ENCODE assay signal across 1 cellular context in the genomic region with DNA sequence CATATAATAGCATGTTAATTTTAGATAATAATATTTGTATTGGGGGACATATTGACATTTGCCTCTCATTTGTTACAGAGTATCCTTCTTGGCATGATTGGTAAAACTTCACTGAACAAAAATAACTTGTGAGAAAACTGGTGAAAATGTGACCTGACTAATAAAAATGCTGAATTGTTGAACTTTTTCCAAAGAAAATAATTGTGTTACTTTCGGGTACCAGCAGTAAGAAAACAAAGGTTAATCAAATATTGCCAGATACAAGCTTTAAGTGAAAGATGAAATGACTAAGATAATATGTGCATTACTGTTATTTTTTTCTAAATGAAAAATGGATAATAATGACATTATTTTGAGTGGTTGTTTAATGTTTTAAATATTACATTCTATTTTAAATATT.
TF ChIP-seq lines count a peak whose summit lies in the region.

No MANE protein-coding gene starts in this region.

TF ChIP-seq in SK-N-SH, 30 proteins besides CTCF, POLR2A, EP300 and RAD21 (continued from another document):
- TF ChIP-seq, protein P1, sequence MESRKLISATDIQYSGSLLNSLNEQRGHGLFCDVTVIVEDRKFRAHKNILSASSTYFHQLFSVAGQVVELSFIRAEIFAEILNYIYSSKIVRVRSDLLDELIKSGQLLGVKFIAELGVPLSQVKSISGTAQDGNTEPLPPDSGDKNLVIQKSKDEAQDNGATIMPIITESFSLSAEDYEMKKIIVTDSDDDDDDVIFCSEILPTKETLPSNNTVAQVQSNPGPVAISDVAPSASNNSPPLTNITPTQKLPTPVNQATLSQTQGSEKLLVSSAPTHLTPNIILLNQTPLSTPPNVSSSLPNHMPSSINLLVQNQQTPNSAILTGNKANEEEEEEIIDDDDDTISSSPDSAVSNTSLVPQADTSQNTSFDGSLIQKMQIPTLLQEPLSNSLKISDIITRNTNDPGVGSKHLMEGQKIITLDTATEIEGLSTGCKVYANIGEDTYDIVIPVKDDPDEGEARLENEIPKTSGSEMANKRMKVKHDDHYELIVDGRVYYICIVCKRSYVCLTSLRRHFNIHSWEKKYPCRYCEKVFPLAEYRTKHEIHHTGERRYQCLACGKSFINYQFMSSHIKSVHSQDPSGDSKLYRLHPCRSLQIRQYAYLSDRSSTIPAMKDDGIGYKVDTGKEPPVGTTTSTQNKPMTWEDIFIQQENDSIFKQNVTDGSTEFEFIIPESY (IDR thresholded peaks at IDR 0.05; ENCODE audit: borderline replicate concordance, low read depth): no peak
- TF ChIP-seq RCOR1 (IDR thresholded peaks at IDR 0.05; ENCODE audit: low read length): no peak
- no peak for TF ChIP-seq GATA2 (CRISPR knock-in tag; IDR thresholded peaks at IDR 0.05)
- TF ChIP-seq NRF1 (IDR thresholded peaks at IDR 0.05; ENCODE audit: low read depth, low read length): no peak
- TF ChIP-seq, protein P2, sequence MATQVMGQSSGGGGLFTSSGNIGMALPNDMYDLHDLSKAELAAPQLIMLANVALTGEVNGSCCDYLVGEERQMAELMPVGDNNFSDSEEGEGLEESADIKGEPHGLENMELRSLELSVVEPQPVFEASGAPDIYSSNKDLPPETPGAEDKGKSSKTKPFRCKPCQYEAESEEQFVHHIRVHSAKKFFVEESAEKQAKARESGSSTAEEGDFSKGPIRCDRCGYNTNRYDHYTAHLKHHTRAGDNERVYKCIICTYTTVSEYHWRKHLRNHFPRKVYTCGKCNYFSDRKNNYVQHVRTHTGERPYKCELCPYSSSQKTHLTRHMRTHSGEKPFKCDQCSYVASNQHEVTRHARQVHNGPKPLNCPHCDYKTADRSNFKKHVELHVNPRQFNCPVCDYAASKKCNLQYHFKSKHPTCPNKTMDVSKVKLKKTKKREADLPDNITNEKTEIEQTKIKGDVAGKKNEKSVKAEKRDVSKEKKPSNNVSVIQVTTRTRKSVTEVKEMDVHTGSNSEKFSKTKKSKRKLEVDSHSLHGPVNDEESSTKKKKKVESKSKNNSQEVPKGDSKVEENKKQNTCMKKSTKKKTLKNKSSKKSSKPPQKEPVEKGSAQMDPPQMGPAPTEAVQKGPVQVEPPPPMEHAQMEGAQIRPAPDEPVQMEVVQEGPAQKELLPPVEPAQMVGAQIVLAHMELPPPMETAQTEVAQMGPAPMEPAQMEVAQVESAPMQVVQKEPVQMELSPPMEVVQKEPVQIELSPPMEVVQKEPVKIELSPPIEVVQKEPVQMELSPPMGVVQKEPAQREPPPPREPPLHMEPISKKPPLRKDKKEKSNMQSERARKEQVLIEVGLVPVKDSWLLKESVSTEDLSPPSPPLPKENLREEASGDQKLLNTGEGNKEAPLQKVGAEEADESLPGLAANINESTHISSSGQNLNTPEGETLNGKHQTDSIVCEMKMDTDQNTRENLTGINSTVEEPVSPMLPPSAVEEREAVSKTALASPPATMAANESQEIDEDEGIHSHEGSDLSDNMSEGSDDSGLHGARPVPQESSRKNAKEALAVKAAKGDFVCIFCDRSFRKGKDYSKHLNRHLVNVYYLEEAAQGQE (IDR thresholded peaks at IDR 0.05; ENCODE audit: low read depth, low read length): no peak
- TF ChIP-seq TAF1 (IDR thresholded peaks at IDR 0.05; ENCODE audit: borderline replicate concordance, low read depth, low read length): no peak
- no peak for TF ChIP-seq RXRA (IDR thresholded peaks at IDR 0.05; ENCODE audit: borderline replicate concordance, low read depth)
- TF ChIP-seq, protein P3, sequence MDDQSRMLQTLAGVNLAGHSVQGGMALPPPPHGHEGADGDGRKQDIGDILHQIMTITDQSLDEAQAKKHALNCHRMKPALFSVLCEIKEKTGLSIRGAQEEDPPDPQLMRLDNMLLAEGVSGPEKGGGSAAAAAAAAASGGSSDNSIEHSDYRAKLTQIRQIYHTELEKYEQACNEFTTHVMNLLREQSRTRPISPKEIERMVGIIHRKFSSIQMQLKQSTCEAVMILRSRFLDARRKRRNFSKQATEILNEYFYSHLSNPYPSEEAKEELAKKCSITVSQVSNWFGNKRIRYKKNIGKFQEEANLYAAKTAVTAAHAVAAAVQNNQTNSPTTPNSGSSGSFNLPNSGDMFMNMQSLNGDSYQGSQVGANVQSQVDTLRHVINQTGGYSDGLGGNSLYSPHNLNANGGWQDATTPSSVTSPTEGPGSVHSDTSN (IDR thresholded peaks at IDR 0.05): no peak
- TF ChIP-seq, protein P4, sequence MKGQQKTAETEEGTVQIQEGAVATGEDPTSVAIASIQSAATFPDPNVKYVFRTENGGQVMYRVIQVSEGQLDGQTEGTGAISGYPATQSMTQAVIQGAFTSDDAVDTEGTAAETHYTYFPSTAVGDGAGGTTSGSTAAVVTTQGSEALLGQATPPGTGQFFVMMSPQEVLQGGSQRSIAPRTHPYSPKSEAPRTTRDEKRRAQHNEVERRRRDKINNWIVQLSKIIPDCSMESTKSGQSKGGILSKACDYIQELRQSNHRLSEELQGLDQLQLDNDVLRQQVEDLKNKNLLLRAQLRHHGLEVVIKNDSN (IDR thresholded peaks at IDR 0.05; ENCODE audit: borderline replicate concordance, low read depth): no peak
- no peak for TF ChIP-seq ELF1 (IDR thresholded peaks at IDR 0.05)
- TF ChIP-seq RFX5 (IDR thresholded peaks at IDR 0.05; ENCODE audit: low read length): no peak
- TF ChIP-seq MEF2A (IDR thresholded peaks at IDR 0.05; ENCODE audit: borderline replicate concordance, low read depth): no peak
TF ChIP-seq in SK-N-SH: peak in this region for 0.
